36 cellular contexts compared by ENCODE assay signal in genomic region chr18:62837011-62837410, GRCh38.
"Had no signal": no experiment of that assay in that cellular context is flagged by ENCODE, and none has a peak within 500 bp of the region (broad histone marks: within the 10 kb centered on the region; RNA-seq: fewer than 3 reads in every experiment).

No MANE protein-coding gene starts in this region.

- H3K27me3 Mint-ChIP-seq: activated CD4-positive, alpha-beta memory T cell treated with anti-CD3 and anti-CD28 coated beads, Interleukin-2, amount 10 ng/mL, durations not matched to agents 7 days and 5 days; activated CD4-positive, alpha-beta T cell treated with anti-CD3 and anti-CD28 coated beads for 36 hours; activated CD4-positive, alpha-beta T cell treated with anti-CD3 and anti-CD28 coated beads, Interleukin-2, amount 10 ng/mL, durations not matched to agents 7 days and 5 days; activated CD8-positive, alpha-beta memory T cell treated with anti-CD3 and anti-CD28 coated beads, Interleukin-2, amount 10 ng/mL, durations not matched to agents 7 days and 5 days; activated naive CD8-positive, alpha-beta T cell treated with anti-CD3 and anti-CD28 coated beads for 36 hours; activated T-cell treated with anti-CD3 and anti-CD28 coated beads, Interleukin-2, amount 50 U/mL, for 24 hours had no signal

- H3K4me1 Mint-ChIP-seq: activated CD4-positive, alpha-beta T cell treated with anti-CD3 and anti-CD28 coated beads, Interleukin-2, amount 10 ng/mL, durations not matched to agents 7 days and 5 days had no signal

- H3K27me3 ChIP-seq: adrenal gland, body of pancreas, brain microvascular endothelial cell, breast epithelium had no signal

- H3K36me3 Mint-ChIP-seq: activated naive CD8-positive, alpha-beta T cell treated with anti-CD3 and anti-CD28 coated beads for 36 hours had no signal

- FAIRE-seq: astrocyte, TTC549 had no signal

- H3K9me3 Mint-ChIP-seq: activated CD4-positive, alpha-beta memory T cell treated with anti-CD3 and anti-CD28 coated beads, Interleukin-2, amount 10 ng/mL, durations not matched to agents 7 days and 5 days; activated CD4-positive, alpha-beta T cell treated with anti-CD3 and anti-CD28 coated beads, Interleukin-2, amount 10 ng/mL, durations not matched to agents 7 days and 5 days; activated naive CD4-positive, alpha-beta T cell treated with anti-CD3 and anti-CD28 coated beads for 36 hours; activated naive CD4-positive, alpha-beta T cell treated with anti-CD3 and anti-CD28 coated beads, Interleukin-2, amount 50 U/mL, for 72 hours; activated naive CD8-positive, alpha-beta T cell treated with anti-CD3 and anti-CD28 coated beads for 36 hours; activated T-cell treated with anti-CD3 and anti-CD28 coated beads, Interleukin-2, amount 50 U/mL, for 24 hours; activated T-helper 2 cell treated with anti-CD3 and anti-CD28 coated beads, Interferon-gamma antibody, Interleukin-2, Interleukin-4, amounts not matched to agents 10 μg/mL and 5 μg/mL and 100 μg/mL, durations not matched to agents 14 hours and 24 hours and 36 hours; T-helper 1 cell treated with Interleukin-12 subunit alpha and Interleukin-12 subunit beta and Interleukin-4 antibody, amounts not matched to agents 30 μg/mL and 1 μg/mL, for 36 hours; T-helper 2 cell treated with Interferon-gamma antibody and Interleukin-4, amounts not matched to agents 5 μg/mL and 100 μg/mL, for 36 hours had no signal

- H3K4me3 Mint-ChIP-seq: activated CD4-positive, alpha-beta memory T cell treated with anti-CD3 and anti-CD28 coated beads, Interleukin-2, amount 10 ng/mL, durations not matched to agents 7 days and 5 days; activated CD4-positive, alpha-beta T cell treated with anti-CD3 and anti-CD28 coated beads for 36 hours; activated CD4-positive, alpha-beta T cell treated with anti-CD3 and anti-CD28 coated beads, Interleukin-2, amount 10 ng/mL, durations not matched to agents 7 days and 5 days; activated CD8-positive, alpha-beta memory T cell treated with anti-CD3 and anti-CD28 coated beads, Interleukin-2, amount 10 ng/mL, durations not matched to agents 7 days and 5 days; activated CD8-positive, alpha-beta T cell treated with anti-CD3 and anti-CD28 coated beads, Interleukin-2, amount 10 ng/mL, durations not matched to agents 7 days and 5 days; activated naive CD4-positive, alpha-beta T cell treated with anti-CD3 and anti-CD28 coated beads for 36 hours; activated naive CD8-positive, alpha-beta T cell treated with anti-CD3 and anti-CD28 coated beads for 36 hours; activated T-cell treated with anti-CD3 and anti-CD28 coated beads, Interleukin-2, amount 50 U/mL, for 24 hours; T-helper 1 cell treated with Interleukin-12 subunit alpha and Interleukin-12 subunit beta and Interleukin-4 antibody, amounts not matched to agents 30 μg/mL and 1 μg/mL, for 36 hours; T-helper 2 cell treated with Interferon-gamma antibody and Interleukin-4, amounts not matched to agents 5 μg/mL and 100 μg/mL, for 36 hours had no signal

- H3K27ac ChIP-seq: adrenal gland, body of pancreas, brain microvascular endothelial cell, breast epithelium, VCaP had no signal

- H3K4me3 ChIP-seq: adrenal gland, body of pancreas, breast epithelium had no signal

- ATAC-seq: activated CD4-positive, alpha-beta T cell treated with anti-CD3 and anti-CD28 coated beads for 36 hours; activated CD4-positive, CD25-positive, alpha-beta regulatory T cell treated with anti-CD3 and anti-CD28 coated beads, Interleukin-2, amount 50 U/mL, for 24 hours; activated CD8-positive, alpha-beta memory T cell treated with anti-CD3 and anti-CD28 coated beads, Interleukin-2, amount 10 ng/mL, durations not matched to agents 7 days and 5 days; activated CD8-positive, alpha-beta T cell treated with anti-CD3 and anti-CD28 coated beads, Interleukin-2, amount 10 ng/mL, durations not matched to agents 7 days and 5 days; activated naive CD4-positive, alpha-beta T cell treated with anti-CD3 and anti-CD28 coated beads, Interleukin-2, amount 50 U/mL, for 72 hours; body of pancreas had no signal

- DNase-seq: activated CD4-positive, alpha-beta memory T cell treated with anti-CD3 and anti-CD28 coated beads, Interleukin-2, amount 10 ng/mL, durations not matched to agents 7 days and 5 days; activated CD4-positive, alpha-beta T cell treated with anti-CD3 and anti-CD28 coated beads for 1 hour; activated CD4-positive, alpha-beta T cell treated with anti-CD3 and anti-CD28 coated beads for 36 hours; activated CD4-positive, alpha-beta T cell treated with anti-CD3 and anti-CD28 coated beads for 48 hours; activated CD4-positive, alpha-beta T cell treated with anti-CD3 and anti-CD28 coated beads, Interleukin-2, amount 10 ng/mL, durations not matched to agents 7 days and 5 days; activated CD4-positive, alpha-beta T cell treated with anti-CD3 and anti-CD28 coated beads, Interleukin-2, amount 50 U/mL, for 48 hours; activated CD4-positive, CD25-positive, alpha-beta regulatory T cell; activated CD8-positive, alpha-beta memory T cell treated with anti-CD3 and anti-CD28 coated beads for 24 hours; activated CD8-positive, alpha-beta memory T cell treated with anti-CD3 and anti-CD28 coated beads, Interleukin-2, amount 10 ng/mL, durations not matched to agents 7 days and 5 days; activated CD8-positive, alpha-beta memory T cell treated with anti-CD3 and anti-CD28 coated beads, Interleukin-2, amount 50 U/mL, for 48 hours; activated CD8-positive, alpha-beta T cell treated with anti-CD3 and anti-CD28 coated beads, Interleukin-2, amount 10 ng/mL, durations not matched to agents 7 days and 5 days; activated effector memory CD4-positive, alpha-beta T cell treated with Interleukin-2 at 50 U/mL for 16 hours; activated gamma-delta T cell treated with Interleukin-2 at 50 U/mL for 16 hours; activated naive CD4-positive, alpha-beta T cell; activated naive CD4-positive, alpha-beta T cell treated with anti-CD3 and anti-CD28 coated beads for 36 hours; activated naive CD4-positive, alpha-beta T cell treated with anti-CD3 and anti-CD28 coated beads, Interleukin-2, amount 50 U/mL, for 16 hours; activated naive CD8-positive, alpha-beta T cell treated with anti-CD3 and anti-CD28 coated beads for 36 hours; activated T-cell treated with anti-CD3 and anti-CD28 coated beads, Interleukin-2, amount 50 U/mL, for 24 hours; activated T-cell treated with anti-CD3 and anti-CD28 coated beads, Interleukin-2, amount 50 U/mL, for 48 hours; adrenal gland; amniotic stem cell; aorta; body of pancreas; brain microvascular endothelial cell; central memory CD4-positive, alpha-beta T cell; T-helper 2 cell; T-helper 9 cell had no signal

- H3K27ac Mint-ChIP-seq: activated CD4-positive, alpha-beta memory T cell treated with anti-CD3 and anti-CD28 coated beads, Interleukin-2, amount 10 ng/mL, durations not matched to agents 7 days and 5 days; activated CD4-positive, alpha-beta T cell treated with anti-CD3 and anti-CD28 coated beads for 36 hours; activated CD4-positive, alpha-beta T cell treated with anti-CD3 and anti-CD28 coated beads, Interleukin-2, amount 10 ng/mL, durations not matched to agents 7 days and 5 days; activated CD8-positive, alpha-beta memory T cell treated with anti-CD3 and anti-CD28 coated beads, Interleukin-2, amount 10 ng/mL, durations not matched to agents 7 days and 5 days; activated CD8-positive, alpha-beta T cell treated with anti-CD3 and anti-CD28 coated beads, Interleukin-2, amount 10 ng/mL, durations not matched to agents 7 days and 5 days; activated naive CD4-positive, alpha-beta T cell treated with anti-CD3 and anti-CD28 coated beads for 36 hours; activated naive CD4-positive, alpha-beta T cell treated with anti-CD3 and anti-CD28 coated beads, Interleukin-2, amount 50 U/mL, for 72 hours; activated naive CD8-positive, alpha-beta T cell treated with anti-CD3 and anti-CD28 coated beads for 36 hours; activated T-cell treated with anti-CD3 and anti-CD28 coated beads, Interleukin-2, amount 50 U/mL, for 24 hours; activated T-helper 2 cell treated with anti-CD3 and anti-CD28 coated beads, Interferon-gamma antibody, Interleukin-2, Interleukin-4, amounts not matched to agents 10 μg/mL and 5 μg/mL and 100 μg/mL, durations not matched to agents 14 hours and 24 hours and 36 hours; T-helper 1 cell treated with Interleukin-12 subunit alpha and Interleukin-12 subunit beta and Interleukin-4 antibody, amounts not matched to agents 30 μg/mL and 1 μg/mL, for 36 hours; T-helper 2 cell treated with Interferon-gamma antibody and Interleukin-4, amounts not matched to agents 5 μg/mL and 100 μg/mL, for 36 hours had no signal

- H3K36me3 ChIP-seq: adrenal gland, brain microvascular endothelial cell, breast epithelium had no signal

- H3K4me1 ChIP-seq: breast epithelium had no signal

- H3K9me3 ChIP-seq: adrenal gland, body of pancreas, breast epithelium had no signal
